ENCODE assay signal across 24 cellular contexts in the genomic region with DNA sequence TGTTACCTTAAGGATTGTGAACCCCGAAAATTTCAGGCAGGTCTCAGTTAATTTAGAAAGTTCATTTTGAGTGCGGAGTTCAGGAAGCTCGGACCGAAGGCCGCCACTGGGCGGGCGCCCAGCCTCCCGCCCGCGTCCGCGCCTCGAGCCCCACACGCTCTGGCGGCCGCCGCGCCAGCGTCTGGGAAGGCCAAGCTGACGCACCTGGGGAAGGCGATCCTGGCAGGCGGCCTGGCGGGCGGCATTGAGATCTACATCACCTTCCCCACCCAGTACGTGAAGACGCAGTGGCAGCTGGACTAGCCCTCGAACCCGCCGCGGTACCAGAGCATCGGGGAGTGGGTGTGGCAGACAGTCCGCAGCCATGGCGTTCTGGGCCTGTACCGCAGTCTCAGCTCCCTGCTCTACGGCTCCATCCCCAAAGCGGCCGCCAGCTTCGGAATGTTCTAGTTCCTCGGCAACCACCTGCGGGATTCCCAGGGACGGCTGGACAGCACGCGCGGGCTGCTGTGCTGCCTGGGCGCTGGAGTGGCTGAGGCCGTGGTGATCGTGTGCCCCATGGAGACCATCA.
DNase-seq lines count a peak whose midpoint lies in the region; ATAC-seq and TF ChIP-seq lines count a peak whose summit lies in the region.
"Had no signal": no experiment of that assay in that cellular context is flagged by ENCODE, and none has a peak within 500 bp of the region (broad histone marks: within the 10 kb centered on the region; RNA-seq: fewer than 3 reads in every experiment).

No MANE protein-coding gene starts in this region.

- no peaks in the 10 kb centered on the region for H3K27me3 ChIP-seq in AG04450 (ENCODE audit: control insufficient read depth, insufficient read depth, low read length)
- H3K27me3 ChIP-seq in adrenal gland, result no peaks in the 10 kb centered on the region
- H3K27me3 ChIP-seq in esophagus muscularis mucosa, result no peaks in the 10 kb centered on the region
- no peaks in the 10 kb centered on the region for H3K27me3 ChIP-seq in osteoblast (ENCODE audit: insufficient read depth, low read length)
- H3K27me3 ChIP-seq: gastrocnemius medialis had no signal

- H2AFZ ChIP-seq in osteoblast (ENCODE audit: low read length), result peak overlapping the region; percentile 56

- TF ChIP-seq EP300 in esophagus muscularis mucosa (IDR thresholded peaks at IDR 0.05), result no peak

- peak overlapping the region; percentile 43 for H3K4me2 ChIP-seq in osteoblast (ENCODE audit: insufficient read depth, low read length)

- peaks cover 14% of the 10 kb centered on the region; the same call in 1 of the 2 replicates for H3K9me3 ChIP-seq in AG04450 (ENCODE audit: control insufficient read depth, insufficient read depth, low read length)
- no peaks in the 10 kb centered on the region for H3K9me3 ChIP-seq in adrenal gland (replicated peaks in 1 of 3)
- H3K9me3 ChIP-seq in esophagus muscularis mucosa, result no peaks in the 10 kb centered on the region
- H3K9me3 ChIP-seq in osteoblast (ENCODE audit: low read depth, low read length), result no peaks in the 10 kb centered on the region
- H3K9me3 ChIP-seq: gastrocnemius medialis, mucosa of descending colon had no signal

- H3K4me3 ChIP-seq in AG04450 (ENCODE audit: low read depth, low read length), result 0 out of 2 replicates have a peak overlapping the region, but pooled peaks have one; percentile 13
- peak overlapping the region in 1 of 4 donors; percentile 26 for H3K4me3 ChIP-seq in adrenal gland
- peak overlapping the region; percentile 23 to 42 (median 36) for H3K4me3 ChIP-seq in esophagus muscularis mucosa
- H3K4me3 ChIP-seq in osteoblast (ENCODE audit: insufficient read depth, low read length), result peak overlapping the region; percentile 42
- H3K4me3 ChIP-seq: gastrocnemius medialis, mucosa of descending colon had no signal

- no peaks in the 10 kb centered on the region for H4K20me1 ChIP-seq in osteoblast (ENCODE audit: insufficient read depth, low read length)

- intact Hi-C loops in adrenal gland (cut with DNase I) (loop anchor here in 1 of 2 donors (5.0 kb wide), 1 partner anchor 77 kb away; a partner anchor contains a TSS), esophagus muscularis mucosa (cut with DNase I) (no loop called here)

- WGBS in adrenal gland, 4 donors, result 41 to 63% (median 53%) methylated on average over 11 to 47 of the region's 47 CpGs
- 34% methylated on average over 21 of the region's 47 CpGs for WGBS in esophagus muscularis mucosa

- H3K79me2 ChIP-seq in osteoblast (ENCODE audit: insufficient read depth, low read length), result no peaks in the 10 kb centered on the region

- POLR2A ChIA-PET in AG04450 (lab: Yijun Ruan, JAX), result no interaction called here

- H3K36me3 ChIP-seq in adrenal gland (replicated peaks in 1 of 2), result no peaks in the 10 kb centered on the region
- H3K36me3 ChIP-seq in esophagus muscularis mucosa, result no peaks in the 10 kb centered on the region
- no peaks in the 10 kb centered on the region for H3K36me3 ChIP-seq in osteoblast (ENCODE audit: insufficient read depth, low read length)
- H3K36me3 ChIP-seq: gastrocnemius medialis had no signal

- H3K4me1 ChIP-seq in adrenal gland (replicated peaks in 1 of 2), result no peaks in the 10 kb centered on the region
- peaks cover 0 to 6% (median 2%) of the 10 kb centered on the region in 4 donors for H3K4me1 ChIP-seq in esophagus muscularis mucosa
- H3K4me1 ChIP-seq in osteoblast (ENCODE audit: insufficient read depth, low read length), result no peaks in the 10 kb centered on the region
- H3K4me1 ChIP-seq: gastrocnemius medialis had no signal

- no peak for TF ChIP-seq POLR2A in adrenal gland (IDR thresholded peaks at IDR 0.05)
- TF ChIP-seq POLR2A in esophagus muscularis mucosa (IDR thresholded peaks at IDR 0.05; ENCODE audit: low read depth), result no peak

- ATAC-seq in GM19463 (IDR thresholded peaks at IDR 0.05; ENCODE audit: unreplicated experiment), result no peak
- ATAC-seq: activated T-cell treated with anti-CD3 and anti-CD28 coated beads, Interleukin-2, amount 50 U/mL, for 4 hours; gastrocnemius medialis; mucosa of descending colon had no signal

- TF ChIP-seq CTCF in AG04450 (IDR thresholded peaks at IDR 0.05; ENCODE audit: low read depth, low read length) (no peak), adrenal gland (IDR thresholded peaks at IDR 0.05) (no peak), esophagus muscularis mucosa (IDR thresholded peaks at IDR 0.05) (no peak), osteoblast (IDR thresholded peaks at IDR 0.05; ENCODE audit: extremely low read depth, low read depth, low read length) (no peak)

- DNase-seq in AG04450 (ENCODE audit: low read depth, low spot score) (no peak), adrenal gland (peak in 4 of 7 donors; percentile 34 to 56 (median 37)), esophagus muscularis mucosa (ENCODE audit: extremely low spot score) (no peak), osteoblast (ENCODE audit: insufficient read length, low spot score, missing footprints) (no peak), GM19238 (ENCODE audit: insufficient read length, low spot score) (no peak), OCI-M2 (lab: John Stamatoyannopoulos, UW; ENCODE audit: unreplicated experiment) (no peak)
- DNase-seq in stimulated activated CD4-positive, alpha-beta T cell treated with anti-CD3 and anti-CD28 coated beads, Interleukin-12 subunit alpha, Interleukin-12 subunit beta, amount 100 ng/mL, for 4 hours, result no peak
- DNase-seq: activated CD4-positive, alpha-beta T cell treated with anti-CD3 and anti-CD28 coated beads, Interleukin-2, amount 10 ng/mL, durations not matched to agents 24 days and 14 days; activated naive CD4-positive, alpha-beta T cell; activated T-cell treated with anti-CD3 and anti-CD28 coated beads, Interleukin-2, amount 50 U/mL, for 4 hours; amniotic stem cell; DMS53; gastrocnemius medialis; GDM1; HCEC 1CT; hypothalamus; mucosa of descending colon; NCI-H1092; NCI-H187 treated with DMSO at 0.1 percent for 48 hours; NCI-H748 treated with DMSO at 0.1 percent for 48 hours; nephron progenitor cell; stimulated activated CD4-positive, alpha-beta T cell treated with anti-CD3 and anti-CD28 coated beads, Interleukin-1b, Interleukin-23, amount 100 ng/mL, for 48 hours had no signal

- CTCF ChIA-PET in AG04450 (lab: Charles Lee), result no interaction called here

- no peak overlapping the region for H3K27ac ChIP-seq in AG04450 (ENCODE audit: low read depth, low read length)
- no peak overlapping the region for H3K27ac ChIP-seq in adrenal gland
- no peak overlapping the region for H3K27ac ChIP-seq in esophagus muscularis mucosa (replicated peaks in 1 of 4)
- H3K27ac ChIP-seq in osteoblast (ENCODE audit: low read depth, low read length), result no peak overlapping the region
- H3K27ac ChIP-seq: gastrocnemius medialis, VCaP had no signal

Comparison
In these comparisons a context has a peak if more than half of its experiments do, and no peak if none do; other contexts are left out.
1. DNase-seq: peak in adrenal gland (4 of 7); none in AG04450 (single experiment), esophagus muscularis mucosa (single experiment), osteoblast (single experiment), GM19238 (single experiment), OCI-M2 (single experiment) and stimulated activated CD4-positive, alpha-beta T cell treated with anti-CD3 and anti-CD28 coated beads, Interleukin-12 subunit alpha, Interleukin-12 subunit beta, amount 100 ng/mL, for 4 hours (single experiment).